Comparison of ENCODE assay signal across 8 cellular contexts in the genomic region with DNA sequence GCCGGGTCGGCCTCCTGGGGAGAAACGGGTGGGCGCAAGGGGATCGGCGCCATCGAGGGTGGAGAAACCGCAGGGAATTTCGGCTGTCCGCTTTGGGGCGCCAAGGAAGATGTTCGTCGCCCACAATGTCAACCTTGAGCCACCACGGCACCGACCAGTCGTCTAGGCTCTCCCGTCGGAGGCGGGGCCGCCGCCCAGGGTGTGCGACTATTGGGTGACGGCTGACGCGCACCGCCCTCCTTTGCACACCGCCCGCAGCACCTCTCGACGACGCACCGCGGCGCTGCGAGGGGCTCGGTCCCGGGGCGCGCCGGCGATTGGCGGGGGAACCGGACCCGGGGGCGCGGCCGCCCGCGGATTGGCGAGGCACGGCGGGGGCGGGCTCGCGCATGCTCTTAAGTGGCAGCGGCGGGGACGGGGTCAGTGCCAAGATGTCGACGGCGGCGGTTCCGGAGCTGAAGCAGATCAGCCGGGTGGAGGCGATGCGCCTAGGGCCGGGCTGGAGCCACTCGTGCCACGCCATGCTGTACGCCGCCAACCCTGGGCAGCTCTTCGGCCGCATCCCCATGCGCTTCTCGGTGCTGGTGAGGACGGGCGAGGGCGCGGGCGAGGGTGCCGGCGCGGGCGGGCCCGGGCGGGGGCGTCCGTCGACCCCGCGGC. TPM values are rescaled to one million over a fixed set of nuclear protein-coding genes. Genes with fewer than 3 reads are reported as not detected.
DNase-seq lines count a peak whose midpoint lies in the region; ATAC-seq and TF ChIP-seq lines count a peak whose summit lies in the region.

A gene (plus strand): TSS at position 267 of the 660 bp plus-strand sequence. CDS start 165 bp downstream, at position 432.

- H3K4me2 ChIP-seq in PC-3 (ENCODE audit: low read length), result peak within 1 kb of the TSS; percentile 93

- DNase-seq in DMS153 treated with DMSO at 0.1 percent for 48 hours (lab: John Stamatoyannopoulos, UW; ENCODE audit: unreplicated experiment) (peak; percentile 89), PC-3 (peak; percentile 92), activated T-cell treated with anti-CD3 and anti-CD28 coated beads for 48 hours (ENCODE audit: low read depth) (peak; percentile 99), epithelial cell of prostate (ENCODE audit: low read depth, low spot score) (peak; percentile 60), mucosa of descending colon (peak; percentile 96 to 99 (median 98))
- peak; percentile 87 for DNase-seq in Jurkat, Clone E6-1 (ENCODE audit: low read depth, low spot score)
- peak; percentile 89 to 94 for DNase-seq in stimulated activated CD8-positive, alpha-beta memory T cell treated with anti-CD3 and anti-CD28 coated beads, Interleukin-4, amount 100 ng/mL, for 1 hour (ENCODE audit: low read depth in 2 of 2, low spot score in 1 of 2)

- H3K36me3 ChIP-seq in PC-3 (ENCODE audit: low read depth, low read length) (no peaks in the 10 kb centered on the region; the same call in 1 of the 2 replicates), mucosa of descending colon (ENCODE audit: low read depth) (peaks cover 4% of the 10 kb centered on the region)

- POLR2A ChIA-PET in PC-3 (lab: Charles Lee; ENCODE audit: unreplicated experiment), result no interaction called here

- H2AFZ ChIP-seq in PC-3 (ENCODE audit: low read length), result peak within 1 kb of the TSS; percentile 88

- no peaks in the 10 kb centered on the region for H3K9me2 ChIP-seq in PC-3 (replicated peaks; ENCODE audit: low read length)

- CTCF ChIA-PET in PC-3 (lab: Charles Lee), result no interaction called here

- 0 out of 2 replicates have a peak, but pooled peaks cover 3% of the 10 kb centered on the region for H3K79me2 ChIP-seq in PC-3 (ENCODE audit: low read length)

- no peaks in the 10 kb centered on the region for H3F3A ChIP-seq in PC-3 (ENCODE audit: low read length, unreplicated experiment)

- intact Hi-C loops in PC-3 (cut with micrococcal nuclease) (no loop called here), mucosa of descending colon (cut with DNase I, micrococcal nuclease) (no loop called here)

- TF ChIP-seq CTCF in PC-3 (conservative IDR thresholded peaks at IDR 0.05; ENCODE audit: low read depth, low read length) (no peak), mucosa of descending colon (IDR thresholded peaks at IDR 0.05) (peak; percentile 61)

- H3K9me3 ChIP-seq in PC-3 (ENCODE audit: low read length) (no peaks in the 10 kb centered on the region), mucosa of descending colon (no peaks in the 10 kb centered on the region)

- ATAC-seq in GM21619 (IDR thresholded peaks at IDR 0.05; ENCODE audit: unreplicated experiment) (peak; percentile 90), PC-3 (peak; percentile 87), mucosa of descending colon (peak; percentile 93)

- H3K4me3 ChIP-seq in Jurkat, Clone E6-1 (ENCODE audit: low read length), result peak within 1 kb of the TSS; percentile 77
- H3K4me3 ChIP-seq in PC-3 (ENCODE audit: low read length) (peak within 1 kb of the TSS; percentile 86), mucosa of descending colon (peak within 1 kb of the TSS; percentile 98)

- peak within 1 kb of the TSS; percentile 83 for H3K9ac ChIP-seq in PC-3 (ENCODE audit: low read length)

- no TSS peak for BruUV-seq in PC-3 (replicated peaks; lab: Mats Ljungman, UMichigan)

- no peaks in the 10 kb centered on the region for H4K20me1 ChIP-seq in PC-3 (ENCODE audit: low read length)

- H3K27ac ChIP-seq in PC-3 (ENCODE audit: low read length) (0 out of 2 replicates have a peak within 1 kb of the TSS, but pooled peaks have one; percentile 23), epithelial cell of prostate (peak within 1 kb of the TSS; percentile 48)

- peaks cover 5% of the 10 kb centered on the region; the same call in 1 of the 2 replicates for H3K4me1 ChIP-seq in PC-3 (ENCODE audit: insufficient read depth, low read length)
- peaks cover 17% of the 10 kb centered on the region for H3K4me1 ChIP-seq in mucosa of descending colon (ENCODE audit: low read depth)

- no peaks in the 10 kb centered on the region for H3K27me3 ChIP-seq in PC-3 (ENCODE audit: low read length)

RNA-seq across cellular contexts. Expression of the gene that starts here (rescaled TPM):
- 26.3 TPM for polyA plus RNA-seq in Jurkat, Clone E6-1 (2012; ENCODE audit: insufficient read depth, insufficient read length)
- total RNA-seq in PC-3 (2014; rRNA removed) (49.9 and 64.3 TPM in 2 replicates), mucosa of descending colon (10 to 100 TPM; 28.3 to 47.8 (median 40.4) TPM)

Comparison
In these comparisons a context has a peak if more than half of its experiments do, and no peak if none do; other contexts are left out.
1. Peak in every context shown above with its lines: DNase-seq, ATAC-seq, H3K4me3 ChIP-seq and H3K27ac ChIP-seq.